ENCODE assay signal across 30 cellular contexts in genomic region chr16:58056580-58056979, GRCh38.
"Had no signal": no experiment of that assay in that cellular context is flagged by ENCODE, and none has a peak within 500 bp of the region (broad histone marks: within the 10 kb centered on the region; RNA-seq: fewer than 3 reads in every experiment).

No MANE protein-coding gene starts in this region.

- H2AFZ ChIP-seq: hepatocyte had no signal

- H3K27ac ChIP-seq: coronary artery, esophagus muscularis mucosa, foreskin keratinocyte, gastroesophageal sphincter, heart left ventricle, hepatocyte, ovary, psoas muscle, skin epidermis, spleen, testis, tibial nerve, upper lobe of left lung had no signal

- H3K4me2 ChIP-seq: hepatocyte had no signal

- H3K27me3 ChIP-seq: esophagus muscularis mucosa, gastroesophageal sphincter, heart left ventricle, hepatocyte, ovary, spleen, testis, tibial nerve, upper lobe of left lung had no signal

- H3K36me3 ChIP-seq: esophagus muscularis mucosa, gastroesophageal sphincter, heart left ventricle, ovary, spleen, tibial nerve, upper lobe of left lung had no signal

- H3K4me3 ChIP-seq: coronary artery, esophagus muscularis mucosa, gastroesophageal sphincter, heart left ventricle, hepatocyte, lung, mucosa of descending colon, ovary, psoas muscle, skin epidermis, spleen, testis, tibial nerve, upper lobe of left lung had no signal

- ATAC-seq: foreskin keratinocyte; gastroesophageal sphincter; heart left ventricle; left lobe of liver; mucosa of descending colon; psoas muscle; right cardiac atrium; stimulated activated memory B cell treated with anti-CD40 and anti-IgM and Interleukin-4, amounts not matched to agents 10 μg/mL and 1 μg/mL and 100 μg/mL, for 72 hours; stimulated activated naive CD8-positive, alpha-beta T cell treated with anti-CD3 and anti-CD28 coated beads, Interleukin-15, Interleukin-2, amounts not matched to agents 100 U/mL and 50 U/mL, for 24 hours had no signal

- DNase-seq: dermis blood vessel endothelial cell; effector memory CD4-positive, alpha-beta T cell; foreskin keratinocyte; heart left ventricle; kidney; mesenchymal stem cell; mucosa of descending colon; naive B cell; nephron progenitor cell; occipital lobe; ovary; psoas muscle; right cardiac atrium; spleen; stimulated activated CD4-positive, alpha-beta T cell treated with anti-CD3 and anti-CD28 coated beads, Interleukin-4, amount 100 ng/mL, for 4 hours; stimulated activated naive CD8-positive, alpha-beta T cell treated with anti-CD3 and anti-CD28 coated beads, Interleukin-15, Interleukin-2, amounts not matched to agents 100 U/mL and 50 U/mL, for 24 hours; substantia nigra; testis; upper lobe of left lung had no signal

- H3K79me2 ChIP-seq: hepatocyte had no signal

- H3K4me1 ChIP-seq: esophagus muscularis mucosa, foreskin keratinocyte, gastroesophageal sphincter, psoas muscle, spleen, tibial nerve, upper lobe of left lung had no signal

- H3K9me3 ChIP-seq: esophagus muscularis mucosa, gastroesophageal sphincter, heart left ventricle, mucosa of descending colon, ovary, psoas muscle, spleen, testis, tibial nerve, upper lobe of left lung had no signal

- FAIRE-seq: endothelial cell of umbilical vein, kidney, urothelium cell line had no signal
